23 cellular contexts compared by ENCODE assay signal in the genomic region with DNA sequence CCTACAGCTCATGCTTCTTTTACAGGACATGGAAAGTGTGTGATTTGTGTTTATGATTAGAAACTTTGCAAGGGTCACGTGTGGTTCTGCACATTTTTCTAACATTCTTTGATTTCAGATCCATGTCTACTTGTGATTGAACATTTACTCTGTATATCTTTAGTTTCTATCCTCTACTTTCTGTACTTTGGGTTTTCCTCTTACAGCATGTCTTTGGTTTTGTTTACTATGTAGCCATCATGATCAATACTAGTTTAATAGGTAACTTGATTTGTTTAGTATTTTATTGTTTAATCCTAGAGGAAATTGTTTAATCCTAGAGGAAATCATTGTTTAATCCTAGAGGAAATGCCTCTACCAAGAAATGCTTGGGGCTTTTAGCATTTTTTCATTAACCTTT. TPM values are rescaled to one million over a fixed set of nuclear protein-coding genes. Genes with fewer than 3 reads are reported as not detected.
DNase-seq lines count a peak whose midpoint lies in the region; ATAC-seq, FAIRE-seq and TF ChIP-seq lines count a peak whose summit lies in the region.
"Had no signal": no experiment of that assay in that cellular context is flagged by ENCODE, and none has a peak within 500 bp of the region (broad histone marks: within the 10 kb centered on the region; RNA-seq: fewer than 3 reads in every experiment).

No MANE protein-coding gene starts in this region.

- H3K4me3 ChIP-seq in A549 (no peak overlapping the region), SK-N-MC (no peak overlapping the region), right lobe of liver (no peak overlapping the region), lower leg skin (ENCODE audit: low read depth, poor library complexity, severe bottlenecking) (no peak overlapping the region), endodermal cell (ENCODE audit: low read length) (no peak overlapping the region), upper lobe of right lung (no peak overlapping the region)
- H3K4me3 ChIP-seq: GM23338, HAP-1 had no signal

- WGBS in A549 (ENCODE audit: missing lambda C conversion rate) = 89% methylated on average over 1 of the region's 1 CpG
- 24% methylated on average over 1 of the region's 1 CpG for WGBS in right lobe of liver (ENCODE audit: insufficient coverage, low coverage, low lambda C conversion rate, missing lambda C conversion rate)
- WGBS in lower leg skin, 2 donors = 79 to 85% methylated on average over 1 of the region's 1 CpG
- WGBS in endodermal cell (ENCODE audit: insufficient coverage in 1 of 2, insufficient read length in 1 of 2), 2 experiments = 100% methylated on average over 1 of the region's 1 CpG; no CpG with 5 or more reads in 1 of the 2 experiments

- no peak overlapping the region for H3K9ac ChIP-seq in SK-N-MC (ENCODE audit: insufficient read length)
- no peak overlapping the region for H3K9ac ChIP-seq in endodermal cell (ENCODE audit: extremely low read depth, low read length, poor library complexity, severe bottlenecking)

- DNase-seq in A549 (ENCODE audit: low read depth in 1 of 2, low spot score in 1 of 2) = no peak
- DNase-seq in SK-N-MC (ENCODE audit: low read depth, low spot score) = no peak
- no peak for DNase-seq in left lobe of liver (ENCODE audit: low spot score)
- no peak for DNase-seq in right lobe of liver
- no peak for DNase-seq in lower leg skin (ENCODE audit: low spot score in 2 of 2)
- DNase-seq in GOT3 (lab: John Stamatoyannopoulos, UW) = no peak
- no peak for DNase-seq in endodermal cell
- DNase-seq in upper lobe of right lung = no peak
- DNase-seq: C1 segment of cervical spinal cord; Caco-2; CD4-positive, CD25-positive, alpha-beta regulatory T cell; CD8-positive, alpha-beta T cell; DMS153; DND-41; HFFc6 had no signal

- no peaks in the 10 kb centered on the region for H3K27me3 ChIP-seq in right lobe of liver
- H3K27me3 ChIP-seq in endodermal cell (ENCODE audit: control insufficient read depth, insufficient read depth, low read length, poor library complexity, severe bottlenecking) = no peaks in the 10 kb centered on the region
- H3K27me3 ChIP-seq in upper lobe of right lung = no peaks in the 10 kb centered on the region

- TF ChIP-seq POLR2A in A549 (IDR thresholded peaks at IDR 0.05; ENCODE audit: low read length) = no peak
- TF ChIP-seq POLR2A in right lobe of liver (IDR thresholded peaks at IDR 0.05) = no peak
- TF ChIP-seq POLR2A in lower leg skin (IDR thresholded peaks at IDR 0.05) = no peak

- peaks cover 7% of the 10 kb centered on the region for H3K4me1 Mint-ChIP-seq in endodermal cell

- TF ChIP-seq EP300 in A549 (IDR thresholded peaks at IDR 0.05) = no peak

- no peak overlapping the region for H3K27ac Mint-ChIP-seq in endodermal cell
- H3K27ac Mint-ChIP-seq: CD4-positive, CD25-positive, alpha-beta regulatory T cell; CD8-positive, alpha-beta T cell; GM23338; HFFc6 had no signal

- H3K9me3 Mint-ChIP-seq in endodermal cell = no peaks in the 10 kb centered on the region
- H3K9me3 Mint-ChIP-seq: CD4-positive, CD25-positive, alpha-beta regulatory T cell; CD8-positive, alpha-beta T cell; GM23338; HFFc6 had no signal

- CTCF ChIA-PET in A549 (lab: Yijun Ruan, JAX) = interaction anchor here (0.5 to 1.5 kb wide), 2 partner anchors 20 to 109 kb away, joined by 3 read pairs; no protein-coding TSS in a partner anchor

- H3K4me1 ChIP-seq in A549 (no peaks in the 10 kb centered on the region), right lobe of liver (peaks cover 0 to 17% (median 5%) of the 10 kb centered on the region in 4 donors), endodermal cell (ENCODE audit: control insufficient read depth, insufficient read depth, low read length) (no peaks in the 10 kb centered on the region), upper lobe of right lung (no peaks in the 10 kb centered on the region)
- H3K4me1 ChIP-seq: Caco-2 had no signal

- TF ChIP-seq RAD21 in A549 (conservative IDR thresholded peaks at IDR 0.05 in 1 of 2, IDR thresholded peaks at IDR 0.05 in 1 of 2) = no peak

- peaks cover 87% of the 10 kb centered on the region for H3K36me3 ChIP-seq in SK-N-MC (ENCODE audit: insufficient read depth, low read length)
- H3K36me3 ChIP-seq in right lobe of liver = peaks cover 0 to 44% (median 6%) of the 10 kb centered on the region in 4 donors
- peaks cover 91% of the 10 kb centered on the region for H3K36me3 ChIP-seq in endodermal cell (ENCODE audit: control insufficient read depth, insufficient read depth, low read length)
- H3K36me3 ChIP-seq in upper lobe of right lung = peaks cover 88% of the 10 kb centered on the region

- no peak overlapping the region for H3K4me2 ChIP-seq in A549
- H3K4me2 ChIP-seq: GM23338 had no signal

- H3K9me3 ChIP-seq in A549 (no peaks in the 10 kb centered on the region), SK-N-MC (ENCODE audit: low read depth, low read length) (no peaks in the 10 kb centered on the region), right lobe of liver (no peaks in the 10 kb centered on the region), endodermal cell (ENCODE audit: control insufficient read depth, low read length) (no peaks in the 10 kb centered on the region), upper lobe of right lung (no peaks in the 10 kb centered on the region)
- H3K9me3 ChIP-seq: Caco-2, HAP-1 had no signal

- POLR2A ChIA-PET in A549 (lab: Yijun Ruan, JAX) = no interaction called here

- no peak overlapping the region for H3K27ac ChIP-seq in A549
- H3K27ac ChIP-seq in SK-N-MC = peak overlapping the region; percentile 59
- peak overlapping the region in 1 of 3 donors; percentile 38 for H3K27ac ChIP-seq in right lobe of liver
- H3K27ac ChIP-seq in endodermal cell (ENCODE audit: low read depth, low read length) = no peak overlapping the region
- no peak overlapping the region for H3K27ac ChIP-seq in upper lobe of right lung
- H3K27ac ChIP-seq: 22Rv1 had no signal

- H3K4me3 Mint-ChIP-seq in endodermal cell = no peak overlapping the region
- H3K4me3 Mint-ChIP-seq: CD8-positive, alpha-beta T cell; GM23338; HFFc6 had no signal

- TF ChIP-seq CTCF in A549 (IDR thresholded peaks at IDR 0.05) (no peak), right lobe of liver (IDR thresholded peaks at IDR 0.05) (no peak), lower leg skin (IDR thresholded peaks at IDR 0.05) (no peak), endodermal cell (conservative IDR thresholded peaks at IDR 0.05) (no peak), upper lobe of right lung (IDR thresholded peaks at IDR 0.05) (no peak)

- FAIRE-seq in A549 (lab: Jason Lieb, UNC) = peak; percentile 94
- FAIRE-seq: A204.1, G401.6, GM18507, H54 had no signal

- no peaks in the 10 kb centered on the region for H3K27me3 Mint-ChIP-seq in endodermal cell (ENCODE audit: insufficient read depth)
- H3K27me3 Mint-ChIP-seq: CD4-positive, CD25-positive, alpha-beta regulatory T cell had no signal

- intact Hi-C loops in right lobe of liver (cut with DNase I) = no loop called here
- intact Hi-C loops in lower leg skin (cut with DNase I; ENCODE audit: low total_unique reads) = no loop called here
- intact Hi-C loops in upper lobe of right lung (cut with DNase I) = no loop called here

- peaks cover 65% of the 10 kb centered on the region for H3K36me3 Mint-ChIP-seq in endodermal cell (ENCODE audit: low read depth)

- no peak for ATAC-seq in A549
- peak; percentile 70 for ATAC-seq in left lobe of liver
- ATAC-seq in right lobe of liver = peak; percentile 62 to 90 (median 80)
- ATAC-seq in upper lobe of right lung = no peak
- ATAC-seq: CD8-positive, alpha-beta T cell; GM23338 had no signal

TF ChIP-seq in A549, 52 proteins besides CTCF, POLR2A, EP300 and RAD21:
- TF ChIP-seq PHF8 (IDR thresholded peaks at IDR 0.05; ENCODE audit: borderline replicate concordance, low read depth) (no peak), HEYL (CRISPR knock-in tag; IDR thresholded peaks at IDR 0.05) (no peak), MYC (IDR thresholded peaks at IDR 0.05; ENCODE audit: borderline replicate concordance, low read length) (no peak), ZFP36 (IDR thresholded peaks at IDR 0.05; ENCODE audit: borderline replicate concordance, partially characterized antibody) (no peak), POLR2AphosphoS2 (conservative IDR thresholded peaks at IDR 0.05; ENCODE audit: low read length) (no peak), ZNF302 (CRISPR knock-in tag; IDR thresholded peaks at IDR 0.05) (no peak), TFCP2L1 (CRISPR knock-in tag; IDR thresholded peaks at IDR 0.05) (no peak), FOXS1 (CRISPR knock-in tag; IDR thresholded peaks at IDR 0.05) (no peak)
- TF ChIP-seq, protein P1, sequence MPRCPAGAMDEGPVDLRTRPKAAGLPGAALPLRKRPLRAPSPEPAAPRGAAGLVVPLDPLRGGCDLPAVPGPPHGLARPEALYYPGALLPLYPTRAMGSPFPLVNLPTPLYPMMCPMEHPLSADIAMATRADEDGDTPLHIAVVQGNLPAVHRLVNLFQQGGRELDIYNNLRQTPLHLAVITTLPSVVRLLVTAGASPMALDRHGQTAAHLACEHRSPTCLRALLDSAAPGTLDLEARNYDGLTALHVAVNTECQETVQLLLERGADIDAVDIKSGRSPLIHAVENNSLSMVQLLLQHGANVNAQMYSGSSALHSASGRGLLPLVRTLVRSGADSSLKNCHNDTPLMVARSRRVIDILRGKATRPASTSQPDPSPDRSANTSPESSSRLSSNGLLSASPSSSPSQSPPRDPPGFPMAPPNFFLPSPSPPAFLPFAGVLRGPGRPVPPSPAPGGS (IDR thresholded peaks at IDR 0.05) = no peak

RNA-seq across cellular contexts. Expression of a gene that starts 41.8 kb away (rescaled TPM):
- 151 and 192 TPM in 2 replicates for polyA plus RNA-seq in A549 (2011; rRNA removed)
- polyA plus RNA-seq in A549 (2012; cell fraction: cytosol; rRNA removed) = 52.7 and 53.2 TPM in 2 replicates
- 43.1 and 56.8 TPM in 2 replicates for polyA plus RNA-seq in A549 (2012; cell fraction: nucleus; rRNA removed)
- 123 to 125 TPM (median 125 TPM) in 3 replicates for polyA plus RNA-seq in A549 (2017; fragmentation: RNase III; extraction: RNeasy Plus Mini Kit Qiagen cat#74134 plus additional on column Dnase treatment)
- polyA minus RNA-seq in A549 (2011; rRNA and poly(A)+ RNA removed) = 60.3 and 64.8 TPM in 2 replicates
- total RNA-seq in left lobe of liver = 18.4 TPM
- total RNA-seq in right lobe of liver = 10 to 100 TPM; 18.2 to 39.5 (median 26.7) TPM
- 10 to 100 TPM; 31.9 to 50.9 (median 37.3) TPM for total RNA-seq in lower leg skin
- total RNA-seq in endodermal cell = 100 to 1,000 TPM in 1 of 2 donors, 10 to 100 TPM in 1; 91.5 to 101 TPM
- 100 TPM for polyA plus RNA-seq in endodermal cell (2013, experiment 1 of 2)
- polyA plus RNA-seq in endodermal cell (2013, experiment 2 of 2) = 95.6 TPM
- 54.9 TPM for total RNA-seq in upper lobe of right lung

RNA-seq across cellular contexts. Expression of a gene that starts 52.4 kb away (rescaled TPM):
- polyA plus RNA-seq in A549 (2011; rRNA removed) = not detected in 2 replicates
- 0.01 and 0.03 TPM in 2 replicates for polyA plus RNA-seq in A549 (2012; cell fraction: cytosol; rRNA removed)
- not detected in 2 replicates for polyA plus RNA-seq in A549 (2012; cell fraction: nucleus; rRNA removed)
- polyA plus RNA-seq in A549 (2017; fragmentation: RNase III; extraction: RNeasy Plus Mini Kit Qiagen cat#74134 plus additional on column Dnase treatment) = not detected in 3 replicates
- polyA minus RNA-seq in A549 (2011; rRNA and poly(A)+ RNA removed) = not detected in 2 replicates
- total RNA-seq in left lobe of liver = not detected
- not detected for total RNA-seq in right lobe of liver
- not detected for total RNA-seq in lower leg skin
- not detected for total RNA-seq in endodermal cell
- not detected for polyA plus RNA-seq in endodermal cell (2013, experiment 1 of 2)
- not detected for polyA plus RNA-seq in endodermal cell (2013, experiment 2 of 2)
- total RNA-seq in upper lobe of right lung = not detected
- total RNA-seq: Caco-2; CD4-positive, CD25-positive, alpha-beta regulatory T cell; CD8-positive, alpha-beta T cell; HFFc6 had no signal
- polyA plus RNA-seq: BJ; CD4-positive, CD25-positive, alpha-beta regulatory T cell had no signal

Comparison
In these comparisons a context has a peak if more than half of its experiments do, and no peak if none do; other contexts are left out.
1. ATAC-seq: peak in left lobe of liver (single experiment) and right lobe of liver (4 of 4); none in A549 (0 of 2) and upper lobe of right lung (single experiment).